Comparison of ENCODE assay signal across 1 cellular context in genomic region chr2:234679766-234680687, GRCh38.
TF ChIP-seq lines count a peak whose summit lies in the region.

No MANE protein-coding gene starts in this region.

TF ChIP-seq in HepG2, 621 proteins besides CTCF, POLR2A, EP300 and RAD21 (continued from another document):
- TF ChIP-seq ZNF232 (CRISPR knock-in tag; IDR thresholded peaks at IDR 0.05; ENCODE audit: borderline replicate concordance) = peak; percentile 96
- TF ChIP-seq, protein P1, sequence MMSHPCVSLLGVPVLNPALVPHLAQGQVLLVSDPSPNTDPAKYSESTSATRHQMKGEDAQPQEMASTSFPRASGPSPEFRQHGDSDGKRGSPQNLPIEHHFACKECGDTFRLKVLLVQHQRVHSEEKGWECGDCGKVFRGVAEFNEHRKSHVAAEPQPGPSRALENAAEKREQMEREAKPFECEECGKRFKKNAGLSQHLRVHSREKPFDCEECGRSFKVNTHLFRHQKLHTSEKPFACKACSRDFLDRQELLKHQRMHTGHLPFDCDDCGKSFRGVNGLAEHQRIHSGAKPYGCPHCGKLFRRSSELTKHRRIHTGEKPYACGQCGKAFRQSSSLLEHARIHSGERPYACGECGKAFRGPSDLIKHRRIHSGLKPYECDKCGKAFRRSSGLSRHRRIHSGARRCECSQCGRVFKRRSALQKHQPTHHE (CRISPR knock-in tag; IDR thresholded peaks at IDR 0.05; ENCODE audit: borderline replicate concordance) = no peak
- TF ChIP-seq, protein P2, sequence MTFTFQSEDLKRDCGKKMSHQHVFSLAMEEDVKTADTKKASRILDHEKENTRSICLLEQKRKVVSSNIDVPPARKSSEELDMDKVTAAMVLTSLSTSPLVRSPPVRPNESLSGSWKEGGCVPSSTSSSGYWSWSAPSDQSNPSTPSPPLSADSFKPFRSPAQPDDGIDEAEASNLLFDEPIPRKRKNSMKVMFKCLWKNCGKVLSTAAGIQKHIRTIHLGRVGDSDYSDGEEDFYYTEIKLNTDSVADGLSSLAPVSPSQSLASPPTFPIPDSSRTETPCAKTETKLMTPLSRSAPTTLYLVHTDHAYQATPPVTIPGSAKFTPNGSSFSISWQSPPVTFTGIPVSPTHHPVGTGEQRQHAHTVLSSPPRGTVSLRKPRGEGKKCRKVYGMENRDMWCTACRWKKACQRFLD (CRISPR knock-in tag; IDR thresholded peaks at IDR 0.05; ENCODE audit: borderline replicate concordance) = peak; percentile 67; the same call in 1 of the 2 replicates
- no peak for TF ChIP-seq MAZ (IDR thresholded peaks at IDR 0.05; ENCODE audit: borderline replicate concordance, low read depth, low read length)
- peak; percentile 76 for TF ChIP-seq MAZ (CRISPR knock-in tag; IDR thresholded peaks at IDR 0.05; ENCODE audit: low read depth)
- peak; percentile 68; the same call in 1 of the 2 replicates for TF ChIP-seq MEF2D (CRISPR knock-in tag; IDR thresholded peaks at IDR 0.05)
- peak; percentile 89; the same call in 1 of the 2 replicates for TF ChIP-seq SPEN (CRISPR knock-in tag; IDR thresholded peaks at IDR 0.05; ENCODE audit: low read depth)
- TF ChIP-seq HNRNPUL1 (IDR thresholded peaks at IDR 0.05; ENCODE audit: low read depth, low read length) = no peak
- TF ChIP-seq, protein P3, sequence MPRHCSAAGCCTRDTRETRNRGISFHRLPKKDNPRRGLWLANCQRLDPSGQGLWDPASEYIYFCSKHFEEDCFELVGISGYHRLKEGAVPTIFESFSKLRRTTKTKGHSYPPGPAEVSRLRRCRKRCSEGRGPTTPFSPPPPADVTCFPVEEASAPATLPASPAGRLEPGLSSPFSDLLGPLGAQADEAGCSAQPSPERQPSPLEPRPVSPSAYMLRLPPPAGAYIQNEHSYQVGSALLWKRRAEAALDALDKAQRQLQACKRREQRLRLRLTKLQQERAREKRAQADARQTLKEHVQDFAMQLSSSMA (CRISPR knock-in tag; IDR thresholded peaks at IDR 0.05) = peak; percentile 87; the same call in 1 of the 2 replicates
- peak; percentile 89 to 90 for TF ChIP-seq NR2F1 (CRISPR knock-in tag; IDR thresholded peaks at IDR 0.05)
- TF ChIP-seq RELA (CRISPR knock-in tag; IDR thresholded peaks at IDR 0.05) = 0 out of 2 replicates have a peak, but pooled peaks have one; percentile 44
- peak; percentile 68; the same call in 1 of the 2 replicates for TF ChIP-seq FOXK1 (CRISPR knock-in tag; IDR thresholded peaks at IDR 0.05; ENCODE audit: borderline replicate concordance, low read depth)
- peak; percentile 89 for TF ChIP-seq FOXA3 (CRISPR knock-in tag; IDR thresholded peaks at IDR 0.05)
- TF ChIP-seq ARHGAP35 (CRISPR knock-in tag; IDR thresholded peaks at IDR 0.05; ENCODE audit: borderline replicate concordance) = 0 out of 2 replicates have a peak, but pooled peaks have one; percentile 9
- peak; percentile 61; the same call in 1 of the 2 replicates for TF ChIP-seq MYPOP (CRISPR knock-in tag; IDR thresholded peaks at IDR 0.05)
- peak; percentile 29; the same call in 1 of the 2 replicates for TF ChIP-seq ZNF451 (CRISPR knock-in tag; IDR thresholded peaks at IDR 0.05)
- TF ChIP-seq ZNF3 (CRISPR knock-in tag; IDR thresholded peaks at IDR 0.05) = no peak; the same call in 1 of the 2 replicates
- TF ChIP-seq ZNF335 (CRISPR knock-in tag; IDR thresholded peaks at IDR 0.05) = peak; percentile 68
- TF ChIP-seq TBX2 (CRISPR knock-in tag; IDR thresholded peaks at IDR 0.05; ENCODE audit: borderline replicate concordance) = peak; percentile 92
- TF ChIP-seq SALL1 (CRISPR knock-in tag; IDR thresholded peaks at IDR 0.05) = peak; percentile 98
- TF ChIP-seq NR2F2 (IDR thresholded peaks at IDR 0.05; ENCODE audit: borderline replicate concordance, low read depth) = peak; percentile 75; the same call in 1 of the 2 replicates
- peak; percentile 52; the same call in 1 of the 2 replicates for TF ChIP-seq ZNF7 (CRISPR knock-in tag; IDR thresholded peaks at IDR 0.05)
- peak; percentile 68; the same call in 1 of the 2 replicates for TF ChIP-seq ZNF121 (CRISPR knock-in tag; IDR thresholded peaks at IDR 0.05)
- TF ChIP-seq ZNF556 (CRISPR knock-in tag; IDR thresholded peaks at IDR 0.05; ENCODE audit: borderline replicate concordance) = peak; percentile 83; the same call in 1 of the 2 replicates
- TF ChIP-seq SOX13 (IDR thresholded peaks at IDR 0.05) = peak; percentile 75
- peak in 1 of 2 experiments; percentile 88; a peak in 2 of 4 replicates for TF ChIP-seq SOX13 (CRISPR knock-in tag; conservative IDR thresholded peaks at IDR 0.05 in 1 of 2, IDR thresholded peaks at IDR 0.05 in 1 of 2)
- peak; percentile 97 for TF ChIP-seq ZSCAN31 (CRISPR knock-in tag; IDR thresholded peaks at IDR 0.05; ENCODE audit: low read depth)
- TF ChIP-seq, protein P4, sequence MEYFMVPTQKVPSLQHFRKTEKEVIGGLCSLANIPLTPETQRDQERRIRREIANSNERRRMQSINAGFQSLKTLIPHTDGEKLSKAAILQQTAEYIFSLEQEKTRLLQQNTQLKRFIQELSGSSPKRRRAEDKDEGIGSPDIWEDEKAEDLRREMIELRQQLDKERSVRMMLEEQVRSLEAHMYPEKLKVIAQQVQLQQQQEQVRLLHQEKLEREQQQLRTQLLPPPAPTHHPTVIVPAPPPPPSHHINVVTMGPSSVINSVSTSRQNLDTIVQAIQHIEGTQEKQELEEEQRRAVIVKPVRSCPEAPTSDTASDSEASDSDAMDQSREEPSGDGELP (IDR thresholded peaks at IDR 0.05; ENCODE audit: borderline replicate concordance, low read depth) = peak; percentile 70
- TF ChIP-seq ZSCAN30 (CRISPR knock-in tag; IDR thresholded peaks at IDR 0.05) = no peak
- peak; percentile 30; the same call in 1 of the 2 replicates for TF ChIP-seq YEATS2 (CRISPR knock-in tag; IDR thresholded peaks at IDR 0.05; ENCODE audit: borderline replicate concordance)
- TF ChIP-seq ZNF317 (CRISPR knock-in tag; IDR thresholded peaks at IDR 0.05) = peak; percentile 84; the same call in 1 of the 2 replicates
- TF ChIP-seq MED1 (CRISPR knock-in tag; IDR thresholded peaks at IDR 0.05) = peak; percentile 98
- TF ChIP-seq DPF2 (CRISPR knock-in tag; IDR thresholded peaks at IDR 0.05; ENCODE audit: borderline replicate concordance, low read depth) = peak; percentile 92
- peak; percentile 93 for TF ChIP-seq ZNF350 (CRISPR knock-in tag; IDR thresholded peaks at IDR 0.05; ENCODE audit: borderline replicate concordance, low read depth)
- TF ChIP-seq ZNF709 (CRISPR knock-in tag; IDR thresholded peaks at IDR 0.05) = peak; percentile 85
- TF ChIP-seq GATA4 (IDR thresholded peaks at IDR 0.05; ENCODE audit: borderline replicate concordance, low read depth) = peak; percentile 83; the same call in 1 of the 2 replicates
- no peak for TF ChIP-seq MYNN (CRISPR knock-in tag; IDR thresholded peaks at IDR 0.05; ENCODE audit: low read depth)
- peak; percentile 76; the same call in 1 of the 2 replicates for TF ChIP-seq ZNF800 (CRISPR knock-in tag; IDR thresholded peaks at IDR 0.05)
- TF ChIP-seq ZNF441 (CRISPR knock-in tag; IDR thresholded peaks at IDR 0.05; ENCODE audit: borderline replicate concordance) = peak; percentile 23
- peak; percentile 23 for TF ChIP-seq SMC3 (IDR thresholded peaks at IDR 0.05; ENCODE audit: low read length)
TF ChIP-seq in HepG2: peak in this region for 263.
